In the genomic region with DNA sequence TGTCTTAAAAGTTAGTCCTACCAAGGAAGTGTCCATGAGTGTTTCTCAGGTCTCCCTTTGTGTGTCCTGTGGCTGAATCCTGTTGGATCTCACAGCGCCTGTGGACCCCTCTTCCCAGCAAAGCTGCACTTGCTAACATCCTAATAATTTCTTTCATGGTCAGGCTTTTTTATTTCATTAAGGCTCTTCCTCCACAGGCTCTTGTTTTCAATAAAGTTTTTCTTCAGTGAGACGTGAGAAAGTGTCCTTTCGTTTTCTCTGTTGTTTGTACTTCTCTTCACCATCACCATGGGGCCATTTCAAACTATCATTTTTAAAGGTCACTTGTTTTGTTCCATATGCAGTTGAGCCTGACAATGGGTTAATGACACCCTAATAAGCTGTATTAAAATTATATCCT, we compare ENCODE assay signal across 32 cellular contexts.
"Had no signal": no experiment of that assay in that cellular context is flagged by ENCODE, and none has a peak within 500 bp of the region (broad histone marks: within the 10 kb centered on the region; RNA-seq: fewer than 3 reads in every experiment).

No MANE protein-coding gene starts in this region.

- H3K27me3 ChIP-seq: adrenal gland, body of pancreas, breast epithelium, cardiac muscle cell, colonic mucosa, esophagus squamous epithelium, gastroesophageal sphincter, heart right ventricle, hepatocyte had no signal

- H3K9me3 Mint-ChIP-seq: activated CD4-positive, alpha-beta memory T cell treated with anti-CD3 and anti-CD28 coated beads, Interleukin-2, amount 10 ng/mL, durations not matched to agents 7 days and 5 days; activated CD4-positive, alpha-beta T cell treated with anti-CD3 and anti-CD28 coated beads, Interleukin-2, amount 10 ng/mL, durations not matched to agents 7 days and 5 days; activated naive CD4-positive, alpha-beta T cell treated with anti-CD3 and anti-CD28 coated beads for 36 hours; activated naive CD4-positive, alpha-beta T cell treated with anti-CD3 and anti-CD28 coated beads, Interleukin-2, amount 50 U/mL, for 24 hours; activated naive CD8-positive, alpha-beta T cell treated with anti-CD3 and anti-CD28 coated beads for 36 hours; activated naive CD8-positive, alpha-beta T cell treated with anti-CD3 and anti-CD28 coated beads, Interleukin-2, amount 50 U/mL, for 24 hours; activated T-cell treated with anti-CD3 and anti-CD28 coated beads, Interleukin-2, amount 50 U/mL, for 4 hours; activated T-helper 17 cell treated with anti-CD3 and anti-CD28 coated beads, Interleukin-2, amount 50 U/mL, for 72 hours; WTC11 had no signal

- H3K4me1 ChIP-seq: adrenal gland, body of pancreas, breast epithelium, colonic mucosa, gastroesophageal sphincter had no signal

- H3K4me2 ChIP-seq: hepatocyte had no signal

- H3K9me3 ChIP-seq: adrenal gland, body of pancreas, breast epithelium, colonic mucosa, esophagus squamous epithelium, gastroesophageal sphincter, heart right ventricle had no signal

- H3K27ac Mint-ChIP-seq: activated CD4-positive, alpha-beta memory T cell treated with anti-CD3 and anti-CD28 coated beads, Interleukin-2, amount 10 ng/mL, durations not matched to agents 7 days and 5 days; activated CD4-positive, alpha-beta T cell treated with anti-CD3 and anti-CD28 coated beads, Interleukin-2, amount 10 ng/mL, durations not matched to agents 7 days and 5 days; activated naive CD4-positive, alpha-beta T cell treated with anti-CD3 and anti-CD28 coated beads for 36 hours; activated naive CD4-positive, alpha-beta T cell treated with anti-CD3 and anti-CD28 coated beads, Interleukin-2, amount 50 U/mL, for 24 hours; activated naive CD8-positive, alpha-beta T cell treated with anti-CD3 and anti-CD28 coated beads for 36 hours; activated naive CD8-positive, alpha-beta T cell treated with anti-CD3 and anti-CD28 coated beads, Interleukin-2, amount 50 U/mL, for 24 hours; activated T-helper 17 cell treated with anti-CD3 and anti-CD28 coated beads, Interleukin-2, amount 50 U/mL, for 72 hours; WTC11 had no signal

- H3K4me3 ChIP-seq: adrenal gland, body of pancreas, breast epithelium, cardiac muscle cell, colonic mucosa, esophagus squamous epithelium, gastroesophageal sphincter, heart right ventricle, hepatocyte had no signal

- H3K27me3 Mint-ChIP-seq: activated CD4-positive, alpha-beta T cell treated with anti-CD3 and anti-CD28 coated beads, Interleukin-2, amount 10 ng/mL, durations not matched to agents 7 days and 5 days; activated naive CD4-positive, alpha-beta T cell treated with anti-CD3 and anti-CD28 coated beads, Interleukin-2, amount 50 U/mL, for 24 hours; activated naive CD8-positive, alpha-beta T cell treated with anti-CD3 and anti-CD28 coated beads for 36 hours; activated T-helper 17 cell treated with anti-CD3 and anti-CD28 coated beads, Interleukin-2, amount 50 U/mL, for 72 hours had no signal

- FAIRE-seq: endometrium, endothelial cell of umbilical vein had no signal

- H3K4me1 Mint-ChIP-seq: activated CD4-positive, alpha-beta memory T cell treated with anti-CD3 and anti-CD28 coated beads, Interleukin-2, amount 10 ng/mL, durations not matched to agents 7 days and 5 days; activated CD4-positive, alpha-beta T cell treated with anti-CD3 and anti-CD28 coated beads, Interleukin-2, amount 10 ng/mL, durations not matched to agents 7 days and 5 days; activated naive CD4-positive, alpha-beta T cell treated with anti-CD3 and anti-CD28 coated beads, Interleukin-2, amount 50 U/mL, for 24 hours; activated naive CD8-positive, alpha-beta T cell treated with anti-CD3 and anti-CD28 coated beads for 36 hours; activated naive CD8-positive, alpha-beta T cell treated with anti-CD3 and anti-CD28 coated beads, Interleukin-2, amount 50 U/mL, for 24 hours; activated T-helper 17 cell treated with anti-CD3 and anti-CD28 coated beads, Interleukin-2, amount 50 U/mL, for 72 hours; WTC11 had no signal

- H3K36me3 Mint-ChIP-seq: activated naive CD4-positive, alpha-beta T cell treated with anti-CD3 and anti-CD28 coated beads, Interleukin-2, amount 50 U/mL, for 24 hours; activated naive CD8-positive, alpha-beta T cell treated with anti-CD3 and anti-CD28 coated beads for 36 hours; WTC11 had no signal

- DNase-seq: activated CD4-positive, alpha-beta memory T cell treated with anti-CD3 and anti-CD28 coated beads, Interleukin-2, amount 10 ng/mL, durations not matched to agents 7 days and 5 days; activated CD4-positive, alpha-beta T cell treated with anti-CD3 and anti-CD28 coated beads for 1 hour; activated CD4-positive, alpha-beta T cell treated with anti-CD3 and anti-CD28 coated beads for 4 hours; activated CD4-positive, alpha-beta T cell treated with anti-CD3 and anti-CD28 coated beads, Interleukin-2, amount 10 ng/mL, durations not matched to agents 7 days and 5 days; activated CD4-positive, alpha-beta T cell treated with anti-CD3 and anti-CD28 coated beads, Interleukin-2, amount 50 U/mL, for 4 hours; activated effector memory CD4-positive, alpha-beta T cell treated with Interleukin-2 at 50 U/mL for 16 hours; activated naive CD4-positive, alpha-beta T cell treated with anti-CD3 and anti-CD28 coated beads for 36 hours; activated naive CD8-positive, alpha-beta T cell treated with anti-CD3 and anti-CD28 coated beads for 36 hours; activated naive CD8-positive, alpha-beta T cell treated with anti-CD3 and anti-CD28 coated beads, Interleukin-2, amount 50 U/mL, for 24 hours; activated T-cell treated with anti-CD3 and anti-CD28 coated beads, Interleukin-2, amount 50 U/mL, for 4 hours; adrenal gland; aorta; body of pancreas; central memory CD4-positive, alpha-beta T cell; cerebellar nuclear complex; colonic mucosa; effector CD8-positive, alpha-beta T cell; esophagus squamous epithelium; foreskin melanocyte; heart right ventricle; T-helper 2 cell had no signal

- H3K79me2 ChIP-seq: hepatocyte had no signal

- H3K27ac ChIP-seq: adrenal gland, body of pancreas, breast epithelium, cardiac muscle cell, colonic mucosa, epithelial cell of prostate, esophagus squamous epithelium, gastroesophageal sphincter, heart right ventricle, hepatocyte, VCaP had no signal

- H3K36me3 ChIP-seq: adrenal gland, breast epithelium, cardiac muscle cell, colonic mucosa, esophagus squamous epithelium, gastroesophageal sphincter, heart right ventricle had no signal

- H2AFZ ChIP-seq: hepatocyte had no signal

- ATAC-seq: activated naive CD8-positive, alpha-beta T cell treated with anti-CD3 and anti-CD28 coated beads, Interleukin-2, amount 50 U/mL, for 24 hours; activated T-cell treated with anti-CD3 and anti-CD28 coated beads, Interleukin-2, amount 50 U/mL, for 4 hours; activated T-helper 17 cell treated with anti-CD3 and anti-CD28 coated beads, Interleukin-2, amount 50 U/mL, for 72 hours; body of pancreas; gastroesophageal sphincter; heart right ventricle; WTC11 had no signal

- H3K4me3 Mint-ChIP-seq: activated CD4-positive, alpha-beta memory T cell treated with anti-CD3 and anti-CD28 coated beads, Interleukin-2, amount 10 ng/mL, durations not matched to agents 7 days and 5 days; activated CD4-positive, alpha-beta T cell treated with anti-CD3 and anti-CD28 coated beads, Interleukin-2, amount 10 ng/mL, durations not matched to agents 7 days and 5 days; activated naive CD4-positive, alpha-beta T cell treated with anti-CD3 and anti-CD28 coated beads for 36 hours; activated naive CD4-positive, alpha-beta T cell treated with anti-CD3 and anti-CD28 coated beads, Interleukin-2, amount 50 U/mL, for 24 hours; activated naive CD8-positive, alpha-beta T cell treated with anti-CD3 and anti-CD28 coated beads for 36 hours; activated naive CD8-positive, alpha-beta T cell treated with anti-CD3 and anti-CD28 coated beads, Interleukin-2, amount 50 U/mL, for 24 hours; activated T-cell treated with anti-CD3 and anti-CD28 coated beads, Interleukin-2, amount 50 U/mL, for 4 hours; activated T-helper 17 cell treated with anti-CD3 and anti-CD28 coated beads, Interleukin-2, amount 50 U/mL, for 72 hours; WTC11 had no signal
